ENCODE assay signal across 9 cellular contexts in genomic region chr7:32071466-32072091, GRCh38. TPM values are rescaled to one million over a fixed set of nuclear protein-coding genes. Genes with fewer than 3 reads are reported as not detected.
DNase-seq lines count a peak whose midpoint lies in the region; ATAC-seq and TF ChIP-seq lines count a peak whose summit lies in the region.
"Had no signal": no experiment of that assay in that cellular context is flagged by ENCODE, and none has a peak within 500 bp of the region (broad histone marks: within the 10 kb centered on the region; RNA-seq: fewer than 3 reads in every experiment).

No MANE protein-coding gene starts in this region.

- H3K27me3 ChIP-seq in HUES6 (ENCODE audit: control insufficient read depth, insufficient read depth, low read length) (peaks cover 92% of the 10 kb centered on the region), lower lobe of right lung (ENCODE audit: low read depth) (peaks cover 30% of the 10 kb centered on the region)

- intact Hi-C loops in lower lobe of right lung (cut with DNase I), result no loop called here

- H3K4me3 Mint-ChIP-seq in naive thymus-derived CD8-positive, alpha-beta T cell, result no peak overlapping the region
- no peak overlapping the region for H3K4me3 Mint-ChIP-seq in stimulated activated effector memory CD8-positive, alpha-beta T cell treated with anti-CD3 and anti-CD28 coated beads, Interleukin-12 subunit alpha, Interleukin-12 subunit beta, amount 100 ng/mL, for 72 hours

- H3K9me3 Mint-ChIP-seq in naive thymus-derived CD8-positive, alpha-beta T cell, result peaks cover 0 to 10% (median 0%) of the 10 kb centered on the region in 9 donors
- H3K9me3 Mint-ChIP-seq in stimulated activated effector memory CD8-positive, alpha-beta T cell treated with anti-CD3 and anti-CD28 coated beads, Interleukin-12 subunit alpha, Interleukin-12 subunit beta, amount 100 ng/mL, for 72 hours, result peaks cover 4% of the 10 kb centered on the region

- no peak overlapping the region for H3K27ac Mint-ChIP-seq in naive thymus-derived CD8-positive, alpha-beta T cell
- H3K27ac Mint-ChIP-seq in stimulated activated effector memory CD8-positive, alpha-beta T cell treated with anti-CD3 and anti-CD28 coated beads, Interleukin-12 subunit alpha, Interleukin-12 subunit beta, amount 100 ng/mL, for 72 hours, result no peak overlapping the region

- no peak for TF ChIP-seq CTCF in coronary artery (IDR thresholded peaks at IDR 0.05)
- TF ChIP-seq CTCF in lower lobe of right lung (IDR thresholded peaks at IDR 0.05), result no peak

- H3K27me3 Mint-ChIP-seq in naive thymus-derived CD8-positive, alpha-beta T cell, result peaks cover 14 to 52% (median 28%) of the 10 kb centered on the region in 5 donors

- H3K4me1 Mint-ChIP-seq in naive thymus-derived CD8-positive, alpha-beta T cell, result peaks cover 0 to 2% (median 0%) of the 10 kb centered on the region in 4 donors
- no peaks in the 10 kb centered on the region for H3K4me1 Mint-ChIP-seq in stimulated activated effector memory CD8-positive, alpha-beta T cell treated with anti-CD3 and anti-CD28 coated beads, Interleukin-12 subunit alpha, Interleukin-12 subunit beta, amount 100 ng/mL, for 72 hours

- DNase-seq in coronary artery (ENCODE audit: low spot score), result no peak
- no peak for DNase-seq in lower lobe of right lung
- DNase-seq in naive thymus-derived CD8-positive, alpha-beta T cell, result no peak
- no peak for DNase-seq in stimulated activated effector memory CD8-positive, alpha-beta T cell treated with anti-CD3 and anti-CD28 coated beads, Interleukin-12 subunit alpha, Interleukin-12 subunit beta, amount 100 ng/mL, for 72 hours (ENCODE audit: low spot score in 2 of 2)
- no peak for DNase-seq in amniotic stem cell (lab: John Stamatoyannopoulos, UW)
- DNase-seq: MV-4-11 had no signal

- H3K4me3 ChIP-seq in HUES6 (ENCODE audit: low read depth, low read length) (peak overlapping the region; percentile 78), coronary artery (peak overlapping the region; percentile 75), lower lobe of right lung (peak overlapping the region; percentile 59)

- POLR2A ChIA-PET in naive thymus-derived CD8-positive, alpha-beta T cell (lab: Charles Lee), result no interaction called here

- no peak for ATAC-seq in lower lobe of right lung
- ATAC-seq in naive thymus-derived CD8-positive, alpha-beta T cell, result no peak
- no peak for ATAC-seq in stimulated activated effector memory CD8-positive, alpha-beta T cell treated with anti-CD3 and anti-CD28 coated beads, Interleukin-12 subunit alpha, Interleukin-12 subunit beta, amount 100 ng/mL, for 72 hours

- H3K27ac ChIP-seq in HUES6 (ENCODE audit: low read depth, low read length) (no peak overlapping the region), coronary artery (no peak overlapping the region), lower lobe of right lung (peak overlapping the region; percentile 68), temporal lobe (ENCODE audit: low read depth, low read length) (peak overlapping the region; percentile 95)
- H3K27ac ChIP-seq: HL-60 had no signal

- no peaks in the 10 kb centered on the region for H3K36me3 Mint-ChIP-seq in naive thymus-derived CD8-positive, alpha-beta T cell
- H3K36me3 Mint-ChIP-seq in stimulated activated effector memory CD8-positive, alpha-beta T cell treated with anti-CD3 and anti-CD28 coated beads, Interleukin-12 subunit alpha, Interleukin-12 subunit beta, amount 100 ng/mL, for 72 hours, result no peaks in the 10 kb centered on the region

- no peaks in the 10 kb centered on the region for H3K4me1 ChIP-seq in HUES6 (ENCODE audit: control insufficient read depth, insufficient read depth, low read length)
- H3K4me1 ChIP-seq in lower lobe of right lung, result no peaks in the 10 kb centered on the region

- no peaks in the 10 kb centered on the region for H3K9me3 ChIP-seq in HUES6 (ENCODE audit: control insufficient read depth, insufficient read depth, low read depth, low read length)
- no peaks in the 10 kb centered on the region for H3K9me3 ChIP-seq in lower lobe of right lung

- H3K36me3 ChIP-seq in HUES6 (ENCODE audit: control insufficient read depth, insufficient read depth, low read length) (no peaks in the 10 kb centered on the region), lower lobe of right lung (no peaks in the 10 kb centered on the region)

- no peak overlapping the region for H3K9ac ChIP-seq in HUES6 (ENCODE audit: low read length)

RNA-seq across cellular contexts. Expression of gene PDE1C, which starts 1.4 kb away (rescaled TPM):
- 15.5 TPM for total RNA-seq in lower lobe of right lung
- 21.1 TPM for total RNA-seq in temporal lobe
- not detected for total RNA-seq in naive thymus-derived CD8-positive, alpha-beta T cell
- not detected for polyA plus RNA-seq in naive thymus-derived CD8-positive, alpha-beta T cell

Comparison
In these comparisons a context has a peak if more than half of its experiments do, and no peak if none do; other contexts are left out.
1. H3K27ac ChIP-seq: peak in lower lobe of right lung (single experiment) and temporal lobe (single experiment); none in HUES6 (single experiment) and coronary artery (0 of 2).
2. RNA of gene PDE1C, which starts 1.4 kb away (total RNA-seq): 21.1 TPM in temporal lobe (single experiment) and 15.5 TPM in lower lobe of right lung (single experiment); not detected in naive thymus-derived CD8-positive, alpha-beta T cell; every median in the first group is over 10 times any median in the second.
3. Peak in every context shown above with its lines, with median percentiles within 50 percentile points of each other: H3K4me3 ChIP-seq.